13 cellular contexts compared by ENCODE assay signal in genomic region chr2:232473467-232473890, GRCh38. TPM values are rescaled to one million over a fixed set of nuclear protein-coding genes. Genes with fewer than 3 reads are reported as not detected.
DNase-seq lines count a peak whose midpoint lies in the region; ATAC-seq and TF ChIP-seq lines count a peak whose summit lies in the region.
"Had no signal": no experiment of that assay in that cellular context is flagged by ENCODE, and none has a peak within 500 bp of the region (broad histone marks: within the 10 kb centered on the region; RNA-seq: fewer than 3 reads in every experiment).

No MANE protein-coding gene starts in this region.

- no peaks in the 10 kb centered on the region for H3K9me3 ChIP-seq in SK-N-MC (ENCODE audit: low read depth, low read length)
- no peaks in the 10 kb centered on the region for H3K9me3 ChIP-seq in lung (ENCODE audit: control insufficient read depth in 2 of 2, insufficient read depth in 1 of 2, low read length in 1 of 2)
- H3K9me3 ChIP-seq in uterus: no peaks in the 10 kb centered on the region
- H3K9me3 ChIP-seq: Caco-2 had no signal

- intact Hi-C loops in uterus (cut with DNase I; ENCODE audit: low total_unique reads): no loop called here

- H3K9ac ChIP-seq in SK-N-MC (ENCODE audit: insufficient read length): no peak overlapping the region

- WGBS in lung, 2 donors: 35 to 45% methylated on average over 6 of the region's 6 CpGs

- no peak for TF ChIP-seq POLR2A in uterus (IDR thresholded peaks at IDR 0.05)

- ATAC-seq in lung (ENCODE audit: insufficient read depth, low FRiP score): peak; percentile 62
- ATAC-seq: stimulated activated memory B cell treated with anti-CD40 and anti-IgM and Interleukin-4, amounts not matched to agents 10 μg/mL and 1 μg/mL and 100 μg/mL, for 72 hours had no signal

- no peak overlapping the region for H3K4me3 ChIP-seq in SK-N-MC
- no peak overlapping the region for H3K4me3 ChIP-seq in lung
- no peak overlapping the region for H3K4me3 ChIP-seq in uterus

- no peaks in the 10 kb centered on the region for H3K27me3 ChIP-seq in lung (ENCODE audit: control insufficient read depth, insufficient read depth)
- H3K27me3 ChIP-seq in uterus: no peaks in the 10 kb centered on the region

- peak; percentile 93 for DNase-seq in DMS79 (lab: John Stamatoyannopoulos, UW)
- peak; percentile 68 to 78 for DNase-seq in NCI-H187 (lab: John Stamatoyannopoulos, UW)
- DNase-seq in SK-N-MC (ENCODE audit: low read depth, low spot score): peak; percentile 61
- DNase-seq in lung (ENCODE audit: low spot score): peak; percentile 63
- no peak for DNase-seq in DMS114 treated with DMSO at 0.1 percent for 48 hours (lab: John Stamatoyannopoulos, UW; ENCODE audit: unreplicated experiment)
- DNase-seq in foreskin melanocyte: no peak
- no peak for DNase-seq in uterus
- DNase-seq in superior temporal gyrus (ENCODE audit: extremely low spot score): no peak
- DNase-seq: activated CD4-positive, alpha-beta memory T cell treated with anti-CD3 and anti-CD28 coated beads, Interleukin-2, amount 10 ng/mL, durations not matched to agents 7 days and 5 days; brain microvascular endothelial cell; Caco-2 had no signal

- H3K27ac ChIP-seq in SK-N-MC: no peak overlapping the region
- H3K27ac ChIP-seq in lung (ENCODE audit: low read depth in 1 of 2, low read length in 1 of 2): no peak overlapping the region
- H3K27ac ChIP-seq in uterus: no peak overlapping the region
- H3K27ac ChIP-seq: brain microvascular endothelial cell had no signal

- TF ChIP-seq CTCF in lung (IDR thresholded peaks at IDR 0.05; ENCODE audit: control extremely low read depth, extremely low read depth) (no peak), uterus (IDR thresholded peaks at IDR 0.05) (no peak)

- H3K4me1 ChIP-seq in lung (ENCODE audit: control insufficient read depth in 2 of 2, insufficient read depth in 2 of 2, low read length in 2 of 2) (no peaks in the 10 kb centered on the region), uterus (no peaks in the 10 kb centered on the region)
- H3K4me1 ChIP-seq: Caco-2 had no signal

- H3K36me3 ChIP-seq in SK-N-MC (ENCODE audit: insufficient read depth, low read length): no peaks in the 10 kb centered on the region
- no peaks in the 10 kb centered on the region for H3K36me3 ChIP-seq in lung (ENCODE audit: control insufficient read depth in 2 of 2, insufficient read depth in 2 of 2, low read length in 2 of 2)
- H3K36me3 ChIP-seq in uterus: no peaks in the 10 kb centered on the region
- H3K36me3 ChIP-seq: brain microvascular endothelial cell had no signal

RNA-seq across cellular contexts. Expression of gene ECEL1, which starts 14.2 kb away (rescaled TPM):
- total RNA-seq in lung (under 1 TPM; 0.09 to 0.31 TPM), uterus (10 to 100 TPM in 1 of 4 donors, 1 to 10 TPM in 1, not detected in 2; 1.9 to 10.8 TPM)
- polyA plus RNA-seq in lung: under 1 TPM; 0.14 to 0.35 TPM
- total RNA-seq: activated CD4-positive, alpha-beta memory T cell treated with anti-CD3 and anti-CD28 coated beads, Interleukin-2, amount 10 ng/mL, durations not matched to agents 7 days and 5 days had no signal

RNA-seq across cellular contexts. Expression of gene ALPI, which starts 17.5 kb away (rescaled TPM):
- total RNA-seq in lung (not detected), uterus (not detected)
- not detected for polyA plus RNA-seq in lung
- total RNA-seq: activated CD4-positive, alpha-beta memory T cell treated with anti-CD3 and anti-CD28 coated beads, Interleukin-2, amount 10 ng/mL, durations not matched to agents 7 days and 5 days; mesothelial cell of epicardium had no signal

RNA-seq across cellular contexts. Expression of gene PRSS56, which starts 46.7 kb away (rescaled TPM):
- total RNA-seq in lung: not detected
- not detected for polyA plus RNA-seq in lung
- total RNA-seq in uterus: not detected
- total RNA-seq: activated CD4-positive, alpha-beta memory T cell treated with anti-CD3 and anti-CD28 coated beads, Interleukin-2, amount 10 ng/mL, durations not matched to agents 7 days and 5 days; Caco-2; mesothelial cell of epicardium had no signal

RNA-seq across cellular contexts. Expression of gene CHRND, which starts 52.5 kb away (rescaled TPM):
- total RNA-seq in lung (not detected), uterus (not detected)
- not detected for polyA plus RNA-seq in lung
- total RNA-seq: activated CD4-positive, alpha-beta memory T cell treated with anti-CD3 and anti-CD28 coated beads, Interleukin-2, amount 10 ng/mL, durations not matched to agents 7 days and 5 days; Caco-2; mesothelial cell of epicardium had no signal

Comparison
In these comparisons a context has a peak if more than half of its experiments do, and no peak if none do; other contexts are left out.
1. DNase-seq: peak in DMS79 (single experiment), NCI-H187 (2 of 2), SK-N-MC (single experiment) and lung (single experiment); none in DMS114 treated with DMSO at 0.1 percent for 48 hours (single experiment), foreskin melanocyte (single experiment), uterus (0 of 2) and superior temporal gyrus (single experiment).